ENCODE assay signal across 1 cellular context in the genomic region with DNA sequence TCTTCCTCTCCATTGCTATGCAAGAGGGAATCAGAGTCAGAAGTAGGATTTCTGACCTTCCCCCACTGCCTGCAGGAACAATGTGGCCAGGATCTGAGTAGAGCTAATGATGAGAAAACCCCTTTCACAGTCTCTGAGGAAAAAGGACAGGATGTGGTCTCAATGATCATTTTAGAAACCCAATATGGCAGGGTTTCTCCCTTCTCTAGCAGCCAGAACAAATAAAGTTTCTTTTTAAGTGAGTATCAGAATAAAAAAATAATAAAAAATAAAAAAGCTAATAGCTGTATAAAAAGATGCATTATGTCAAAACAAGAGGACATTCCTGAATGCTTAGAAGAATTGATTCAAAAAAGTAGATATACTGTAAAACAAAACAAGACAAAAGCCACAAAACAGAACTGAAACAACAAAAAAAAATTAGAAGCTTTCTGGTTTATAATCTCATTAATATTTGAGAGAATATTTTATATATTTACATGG.
TF ChIP-seq lines count a peak whose summit lies in the region.

No MANE protein-coding gene starts in this region.

TF ChIP-seq in GM12878, 131 proteins besides CTCF, POLR2A, EP300 and RAD21 (continued from another document and continues in another):
- TF ChIP-seq, protein P1, sequence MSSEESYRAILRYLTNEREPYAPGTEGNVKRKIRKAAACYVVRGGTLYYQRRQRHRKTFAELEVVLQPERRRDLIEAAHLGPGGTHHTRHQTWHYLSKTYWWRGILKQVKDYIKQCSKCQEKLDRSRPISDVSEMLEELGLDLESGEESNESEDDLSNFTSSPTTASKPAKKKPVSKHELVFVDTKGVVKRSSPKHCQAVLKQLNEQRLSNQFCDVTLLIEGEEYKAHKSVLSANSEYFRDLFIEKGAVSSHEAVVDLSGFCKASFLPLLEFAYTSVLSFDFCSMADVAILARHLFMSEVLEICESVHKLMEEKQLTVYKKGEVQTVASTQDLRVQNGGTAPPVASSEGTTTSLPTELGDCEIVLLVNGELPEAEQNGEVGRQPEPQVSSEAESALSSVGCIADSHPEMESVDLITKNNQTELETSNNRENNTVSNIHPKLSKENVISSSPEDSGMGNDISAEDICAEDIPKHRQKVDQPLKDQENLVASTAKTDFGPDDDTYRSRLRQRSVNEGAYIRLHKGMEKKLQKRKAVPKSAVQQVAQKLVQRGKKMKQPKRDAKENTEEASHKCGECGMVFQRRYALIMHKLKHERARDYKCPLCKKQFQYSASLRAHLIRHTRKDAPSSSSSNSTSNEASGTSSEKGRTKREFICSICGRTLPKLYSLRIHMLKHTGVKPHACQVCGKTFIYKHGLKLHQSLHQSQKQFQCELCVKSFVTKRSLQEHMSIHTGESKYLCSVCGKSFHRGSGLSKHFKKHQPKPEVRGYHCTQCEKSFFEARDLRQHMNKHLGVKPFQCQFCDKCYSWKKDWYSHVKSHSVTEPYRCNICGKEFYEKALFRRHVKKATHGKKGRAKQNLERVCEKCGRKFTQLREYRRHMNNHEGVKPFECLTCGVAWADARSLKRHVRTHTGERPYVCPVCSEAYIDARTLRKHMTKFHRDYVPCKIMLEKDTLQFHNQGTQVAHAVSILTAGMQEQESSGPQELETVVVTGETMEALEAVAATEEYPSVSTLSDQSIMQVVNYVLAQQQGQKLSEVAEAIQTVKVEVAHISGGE (CRISPR knock-in tag; IDR thresholded peaks at IDR 0.05) = no peak
- TF ChIP-seq STAT1 (conservative IDR thresholded peaks at IDR 0.05) (no peak), POU2F2 (IDR thresholded peaks at IDR 0.05; ENCODE audit: borderline replicate concordance, low read depth, low read length) (no peak), ZNF274 (IDR thresholded peaks at IDR 0.05; ENCODE audit: insufficient read depth, insufficient read length) (no peak), CBFB (IDR thresholded peaks at IDR 0.05; ENCODE audit: low read depth) (peak; percentile 40; the same call in 1 of the 2 replicates), FOS (IDR thresholded peaks at IDR 0.05; ENCODE audit: borderline replicate concordance, extremely low read depth, insufficient read length) (no peak), TAF1 (IDR thresholded peaks at IDR 0.05; ENCODE audit: borderline replicate concordance, low read depth, low read length) (no peak), HCFC1 (IDR thresholded peaks at IDR 0.05; ENCODE audit: low read length) (no peak), ZBTB40 (IDR thresholded peaks at IDR 0.05; ENCODE audit: borderline replicate concordance) (peak; percentile 92), ZNF207 (IDR thresholded peaks at IDR 0.05; ENCODE audit: borderline replicate concordance) (no peak), BACH1 (IDR thresholded peaks at IDR 0.05; ENCODE audit: borderline replicate concordance) (no peak), IRF3 (IDR thresholded peaks at IDR 0.05) (no peak), BCL11A (IDR thresholded peaks at IDR 0.05; ENCODE audit: low read depth, low read length) (peak; percentile 84), GABPA (IDR thresholded peaks at IDR 0.05; ENCODE audit: low read depth) (0 out of 2 replicates have a peak, but pooled peaks have one; percentile 31), CHD1 (IDR thresholded peaks at IDR 0.05; ENCODE audit: low read depth, low read length) (no peak), PRDM15 (CRISPR knock-in tag; IDR thresholded peaks at IDR 0.05) (no peak), REST (IDR thresholded peaks at IDR 0.05; ENCODE audit: low read depth, low read length) (no peak), IRF5 (IDR thresholded peaks at IDR 0.05; ENCODE audit: borderline replicate concordance) (no peak), CREM (IDR thresholded peaks at IDR 0.05; ENCODE audit: low read depth) (no peak), MAX (IDR thresholded peaks at IDR 0.05; ENCODE audit: low read depth, low read length) (no peak), TARDBP (IDR thresholded peaks at IDR 0.05; ENCODE audit: borderline replicate concordance) (no peak), SMARCA5 (IDR thresholded peaks at IDR 0.05) (no peak), MXI1 (IDR thresholded peaks at IDR 0.05; ENCODE audit: low read depth, low read length) (no peak), SMAD5 (IDR thresholded peaks at IDR 0.05; ENCODE audit: low read depth) (no peak), SKIL (IDR thresholded peaks at IDR 0.05; ENCODE audit: low read depth, poor library complexity, severe bottlenecking) (no peak), PML (IDR thresholded peaks at IDR 0.05; ENCODE audit: low read length) (no peak), KAT2A (conservative IDR thresholded peaks at IDR 0.05; ENCODE audit: control insufficient read depth, low read depth, low read length) (no peak), ETV6 (conservative IDR thresholded peaks at IDR 0.05 in 1 of 2, IDR thresholded peaks at IDR 0.05 in 1 of 2; ENCODE audit: borderline replicate concordance in 1 of 2, low read depth in 1 of 2) (no peak), BMI1 (IDR thresholded peaks at IDR 0.05; ENCODE audit: borderline replicate concordance) (peak; percentile 81), CBX3 (IDR thresholded peaks at IDR 0.05; ENCODE audit: borderline replicate concordance, low read depth) (no peak), POLR2AphosphoS5 (IDR thresholded peaks at IDR 0.05; ENCODE audit: low read length) (no peak), RELB (IDR thresholded peaks at IDR 0.05; ENCODE audit: low read depth) (peak; percentile 83), ZSCAN29 (IDR thresholded peaks at IDR 0.05) (no peak), TCF3 (IDR thresholded peaks at IDR 0.05; ENCODE audit: borderline replicate concordance, insufficient read depth, low read depth, low read length) (no peak)
